Comparison of ENCODE assay signal across 8 cellular contexts in the genomic region with DNA sequence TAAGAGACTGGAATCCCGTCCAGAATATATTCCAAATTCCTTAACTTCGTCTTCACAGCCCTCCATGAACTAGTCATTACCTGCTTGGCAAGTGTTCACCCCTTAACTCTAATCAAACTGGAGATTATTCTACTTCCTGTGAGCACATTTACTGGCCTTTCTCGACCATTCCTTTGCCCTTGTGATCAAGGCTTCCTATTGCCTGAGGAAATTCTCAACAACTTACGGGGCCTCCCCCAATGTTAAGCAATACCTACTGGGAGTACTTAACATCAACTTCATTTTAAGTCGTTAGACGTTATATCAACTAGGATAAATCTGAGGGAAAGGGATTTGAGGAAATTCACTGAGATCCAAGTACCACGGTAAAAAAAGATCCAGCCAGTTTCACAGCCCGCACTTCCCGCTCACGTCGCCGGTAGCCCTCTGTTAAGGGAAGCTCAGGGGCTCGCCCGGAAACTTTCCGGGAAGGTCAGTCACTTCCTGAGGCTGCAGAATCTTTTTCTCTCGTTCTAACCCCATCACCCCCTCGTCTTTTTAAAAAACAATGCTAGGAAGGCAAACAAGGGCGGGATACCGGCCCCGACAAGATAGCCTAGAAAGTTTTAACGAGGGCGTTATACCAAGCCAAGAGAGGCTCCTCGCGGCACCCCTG. TPM values are rescaled to one million over a fixed set of nuclear protein-coding genes. Genes with fewer than 3 reads are reported as not detected.
DNase-seq lines count a peak whose midpoint lies in the region; ATAC-seq and TF ChIP-seq lines count a peak whose summit lies in the region.

No MANE protein-coding gene starts in this region.

- H2BK15ac ChIP-seq in IMR-90 (ENCODE audit: low read depth, low read length) = no peak overlapping the region

- no peak for TF ChIP-seq CTCF in IMR-90 (conservative IDR thresholded peaks at IDR 0.05; ENCODE audit: low read depth, low read length)
- no peak for TF ChIP-seq CTCF in prostate gland (IDR thresholded peaks at IDR 0.05)
- TF ChIP-seq CTCF in GM13977 (IDR thresholded peaks at IDR 0.05; ENCODE audit: extremely low read depth, insufficient read depth, missing control alignments) = no peak

- H3K36me3 ChIP-seq in IMR-90 (ENCODE audit: control insufficient read depth, insufficient read depth, low read length) = peaks cover 7% of the 10 kb centered on the region
- no peaks in the 10 kb centered on the region for H3K36me3 ChIP-seq in prostate gland

- H4K20me1 ChIP-seq in IMR-90 (ENCODE audit: insufficient read depth, low read length) = peaks cover 55% of the 10 kb centered on the region

- peak overlapping the region; percentile 91 for H4K91ac ChIP-seq in IMR-90 (ENCODE audit: insufficient read depth, low read depth, low read length)

- TF ChIP-seq POLR2A in IMR-90 (IDR thresholded peaks at IDR 0.05; ENCODE audit: low read depth, low read length) (no peak), prostate gland (IDR thresholded peaks at IDR 0.05) (no peak)

- H3K14ac ChIP-seq in IMR-90 (replicated peaks; ENCODE audit: low read depth, low read length) = peak overlapping the region; percentile 94

- peak overlapping the region; percentile 90 for H3K9ac ChIP-seq in IMR-90 (ENCODE audit: low read depth, low read length)

- no peak for TF ChIP-seq RAD21 in IMR-90 (IDR thresholded peaks at IDR 0.05; ENCODE audit: low read length)

- no peaks in the 10 kb centered on the region for H3K9me3 ChIP-seq in IMR-90 (ENCODE audit: control insufficient read depth, insufficient read depth, low read length)
- no peaks in the 10 kb centered on the region for H3K9me3 ChIP-seq in prostate gland

- peaks cover 2% of the 10 kb centered on the region for H3K27me3 Mint-ChIP-seq in activated CD4-positive, alpha-beta memory T cell treated with anti-CD3 and anti-CD28 coated beads, Interleukin-2, amount 10 ng/mL, durations not matched to agents 7 days and 5 days

- 0 out of 2 replicates have a peak overlapping the region, but pooled peaks have one; percentile 30 for H2BK120ac ChIP-seq in IMR-90 (ENCODE audit: low read depth, low read length)

- H4K8ac ChIP-seq in IMR-90 (ENCODE audit: low read depth in 2 of 2, low read length in 2 of 2) = peak overlapping the region; percentile 57 to 90

- H4K5ac ChIP-seq in IMR-90 (ENCODE audit: low read depth, low read length) = peak overlapping the region; percentile 23

- no peak overlapping the region for H2BK20ac ChIP-seq in IMR-90 (ENCODE audit: low read depth, low read length)

- peak overlapping the region; percentile 86 for H3K4me3 Mint-ChIP-seq in activated CD4-positive, alpha-beta memory T cell treated with anti-CD3 and anti-CD28 coated beads, Interleukin-2, amount 10 ng/mL, durations not matched to agents 7 days and 5 days

- peaks cover 45% of the 10 kb centered on the region for H3K4me1 Mint-ChIP-seq in activated CD4-positive, alpha-beta memory T cell treated with anti-CD3 and anti-CD28 coated beads, Interleukin-2, amount 10 ng/mL, durations not matched to agents 7 days and 5 days

- CTCF ChIA-PET in IMR-90 (lab: Yijun Ruan, JAX) = no interaction called here
- CTCF ChIA-PET in activated CD4-positive, alpha-beta memory T cell treated with anti-CD3 and anti-CD28 coated beads, Interleukin-2, amount 10 ng/mL, durations not matched to agents 7 days and 5 days (lab: Charles Lee) = interaction anchor here (0.9 to 1.5 kb wide), 2 partner anchors 16 to 118 kb away, joined by 4 to 6 read pairs; partner anchors contain the start of gene RALY

- peak overlapping the region; percentile 95 for H2AFZ ChIP-seq in IMR-90 (replicated peaks; ENCODE audit: low read length, poor library complexity)

- POLR2A ChIA-PET in IMR-90 (lab: Charles Lee; ENCODE audit: unreplicated experiment) = no interaction called here
- POLR2A ChIA-PET in activated CD4-positive, alpha-beta memory T cell treated with anti-CD3 and anti-CD28 coated beads, Interleukin-2, amount 10 ng/mL, durations not matched to agents 7 days and 5 days (lab: Charles Lee) = interaction anchor here (0.6 to 3.4 kb wide), 26 partner anchors 10 to 1173 kb away, joined by 3 to 73 read pairs (median 7); partner anchors contain the start of genes ACTL10, CHMP4B, EIF6 and NCOA6

- H2AK9ac ChIP-seq in IMR-90 (replicated peaks; ENCODE audit: low read depth, low read length, poor library complexity) = peak overlapping the region; percentile 99

- H3K36me3 Mint-ChIP-seq in activated CD4-positive, alpha-beta memory T cell treated with anti-CD3 and anti-CD28 coated beads, Interleukin-2, amount 10 ng/mL, durations not matched to agents 7 days and 5 days (ENCODE audit: low read depth) = peaks cover 48% of the 10 kb centered on the region

- intact Hi-C loops in IMR-90 (cut with micrococcal nuclease) (no loop called here), prostate gland (cut with DNase I) (no loop called here)

- dilution Hi-C loops in IMR-90 (cut with HindIII; ENCODE audit: low sequenced_read_pairs, unreplicated experiment) = no loop called here

- 1% methylated on average over 13 of the region's 24 CpGs; no CpG with 5 or more reads in 1 of the 2 experiments for WGBS in IMR-90 (ENCODE audit: extremely low coverage in 2 of 2, insufficient read length in 1 of 2), 2 experiments
- under 1% methylated on average over 24 of the region's 24 CpGs for WGBS in prostate gland

- ATAC-seq in IMR-90 (ENCODE audit: low read depth) = no peak

- H3K27ac ChIP-seq in IMR-90 (ENCODE audit: insufficient read depth, low read length) (peak overlapping the region; percentile 91), prostate gland (peak overlapping the region; percentile 90 to 91)

- H3K4me1 ChIP-seq in IMR-90 (ENCODE audit: control insufficient read depth, insufficient read depth, low read length) (peaks cover 6% of the 10 kb centered on the region; the same call in 1 of the 2 replicates), prostate gland (replicated peaks) (no peaks in the 10 kb centered on the region)

- DNase-seq in COLO668 (lab: John Stamatoyannopoulos, UW; ENCODE audit: unreplicated experiment) (peak; percentile 36), IMR-90 (peak; percentile 71), foreskin melanocyte (peak; percentile 51), prostate gland (ENCODE audit: low spot score) (no peak), GM13977 (ENCODE audit: low spot score) (no peak), NCI-H1694 treated with DMSO at 0.1 percent for 48 hours (lab: John Stamatoyannopoulos, UW) (no peak), HuH-7.5 (ENCODE audit: low spot score) (no peak)
- no peak for DNase-seq in activated CD4-positive, alpha-beta memory T cell treated with anti-CD3 and anti-CD28 coated beads, Interleukin-2, amount 10 ng/mL, durations not matched to agents 7 days and 5 days

- in situ Hi-C loops in IMR-90 (cut with MboI; ENCODE audit: low sequenced_read_pairs) = no loop called here
- in situ Hi-C loops in GM13977 (cut with MboI; ENCODE audit: low pct_unique_long_range_greater_than_20kb, low sequenced_read_pairs, unreplicated experiment) = no loop called here

- peak overlapping the region; percentile 85 for H3K56ac ChIP-seq in IMR-90 (ENCODE audit: extremely low read depth, insufficient read depth, low read length)

- H3K27ac Mint-ChIP-seq in activated CD4-positive, alpha-beta memory T cell treated with anti-CD3 and anti-CD28 coated beads, Interleukin-2, amount 10 ng/mL, durations not matched to agents 7 days and 5 days = peak overlapping the region; percentile 92

- H3K79me1 ChIP-seq in IMR-90 (ENCODE audit: low read depth in 1 of 2, low read length in 2 of 2) = peaks cover 0 to 42% of the 10 kb centered on the region in 2 experiments; a peak in 2 of 4 replicates

- no TSS peak for BruUV-seq in IMR-90 (replicated peaks; lab: Mats Ljungman, UMichigan)

- peaks cover 14% of the 10 kb centered on the region for H3K9me1 ChIP-seq in IMR-90 (ENCODE audit: insufficient read depth, low read length)

- no peaks in the 10 kb centered on the region for H3K9me3 Mint-ChIP-seq in activated CD4-positive, alpha-beta memory T cell treated with anti-CD3 and anti-CD28 coated beads, Interleukin-2, amount 10 ng/mL, durations not matched to agents 7 days and 5 days

- H3K4ac ChIP-seq in IMR-90 (ENCODE audit: low read depth, low read length) = peak overlapping the region; percentile 93

- H3K18ac ChIP-seq in IMR-90 (ENCODE audit: low read depth, low read length) = peak overlapping the region; percentile 36; the same call in 1 of the 2 replicates

- H3K4me2 ChIP-seq in IMR-90 (ENCODE audit: low read depth, low read length) = peak overlapping the region; percentile 87

- H2AK5ac ChIP-seq in IMR-90 (ENCODE audit: low read depth, low read length) = peak overlapping the region; percentile 77

- peak overlapping the region; percentile 57 for H3K23ac ChIP-seq in IMR-90 (ENCODE audit: low read depth, low read length)

- H3K4me3 ChIP-seq in IMR-90 (ENCODE audit: insufficient read depth, low read depth, low read length) (peak overlapping the region; percentile 82), prostate gland (peak overlapping the region; percentile 74 to 78)

- H2BK5ac ChIP-seq in IMR-90 (ENCODE audit: low read depth, low read length, poor library complexity, severe bottlenecking) = peak overlapping the region; percentile 91

- no peaks in the 10 kb centered on the region for H3K27me3 ChIP-seq in IMR-90 (ENCODE audit: control insufficient read depth, insufficient read depth, low read length)
- no peaks in the 10 kb centered on the region for H3K27me3 ChIP-seq in prostate gland (replicated peaks; ENCODE audit: insufficient read depth)

TF ChIP-seq in IMR-90, 13 proteins besides CTCF, POLR2A, EP300 and RAD21:
- no peak for TF ChIP-seq MAZ (IDR thresholded peaks at IDR 0.05; ENCODE audit: borderline replicate concordance, low read depth, low read length)
- peak; percentile 95 for TF ChIP-seq CEBPB (IDR thresholded peaks at IDR 0.05; ENCODE audit: low read depth, low read length)
- TF ChIP-seq MAFK (IDR thresholded peaks at IDR 0.05; ENCODE audit: low read depth, low read length) = no peak
- no peak for TF ChIP-seq RFX5 (IDR thresholded peaks at IDR 0.05; ENCODE audit: low read depth, low read length)
- TF ChIP-seq CHD1 (IDR thresholded peaks at IDR 0.05; ENCODE audit: low read depth, low read length) = no peak; the same call in 1 of the 2 replicates

RNA-seq across cellular contexts. Expression of gene EIF2S2, which starts 0.9 kb away (rescaled TPM):
- total RNA-seq in IMR-90 (2012; rRNA removed) (66.9 and 84.7 TPM in 2 replicates), prostate gland (10 to 100 TPM; 32.7 to 41.0 TPM)
- 56.7 and 61.7 TPM in 2 replicates for polyA plus RNA-seq in IMR-90 (2012; rRNA removed)
- polyA plus RNA-seq in IMR-90 (2012; cell fraction: cytosol; rRNA removed) = 16.0 and 24.6 TPM in 2 replicates
- polyA plus RNA-seq in IMR-90 (2012; cell fraction: nucleus; rRNA removed; ENCODE audit: low replicate concordance) = 3.4 and 29.4 TPM in 2 replicates
- total RNA-seq in activated CD4-positive, alpha-beta memory T cell treated with anti-CD3 and anti-CD28 coated beads, Interleukin-2, amount 10 ng/mL, durations not matched to agents 7 days and 5 days = 100 to 1,000 TPM; 106 to 108 TPM

Comparison
In these comparisons a context has a peak if more than half of its experiments do, and no peak if none do; other contexts are left out.
1. DNase-seq: peak in COLO668 (single experiment), IMR-90 (single experiment) and foreskin melanocyte (single experiment); none in activated CD4-positive, alpha-beta memory T cell treated with anti-CD3 and anti-CD28 coated beads, Interleukin-2, amount 10 ng/mL, durations not matched to agents 7 days and 5 days (single experiment), prostate gland (single experiment), GM13977 (single experiment), NCI-H1694 treated with DMSO at 0.1 percent for 48 hours (single experiment) and HuH-7.5 (single experiment).